ENCODE assay signal across 2 cellular contexts in genomic region chr18:9570255-9570654, GRCh38.
TF ChIP-seq lines count a peak whose summit lies in the region.

No MANE protein-coding gene starts in this region.

TF ChIP-seq in endothelial cell of umbilical vein, 7 proteins besides CTCF, POLR2A, EP300 and RAD21 (continued from another document):
- TF ChIP-seq MAX (IDR thresholded peaks at IDR 0.05; ENCODE audit: insufficient read depth, insufficient read length) (no peak), JUN (IDR thresholded peaks at IDR 0.05; ENCODE audit: borderline replicate concordance, insufficient read depth, insufficient read length, low read depth) (no peak)

TF ChIP-seq in HepG2, 621 proteins besides CTCF, POLR2A, EP300 and RAD21 (continued from another document):
- no peak for TF ChIP-seq PBX2 (CRISPR knock-in tag; IDR thresholded peaks at IDR 0.05)
- TF ChIP-seq ERF (CRISPR knock-in tag; IDR thresholded peaks at IDR 0.05) = no peak
- TF ChIP-seq ZNF20 (CRISPR knock-in tag; IDR thresholded peaks at IDR 0.05) = no peak
- no peak for TF ChIP-seq ZNF563 (CRISPR knock-in tag; IDR thresholded peaks at IDR 0.05)
- TF ChIP-seq GATA4 (IDR thresholded peaks at IDR 0.05; ENCODE audit: borderline replicate concordance, low read depth) = no peak
- TF ChIP-seq CREM (IDR thresholded peaks at IDR 0.05) = no peak
- TF ChIP-seq CREM (CRISPR knock-in tag; IDR thresholded peaks at IDR 0.05) = no peak
- no peak for TF ChIP-seq ZNF598 (CRISPR knock-in tag; IDR thresholded peaks at IDR 0.05; ENCODE audit: borderline replicate concordance)
